Comparison of ENCODE assay signal across 8 cellular contexts in genomic region chr7:42932861-42933591, GRCh38. TPM values are rescaled to one million over a fixed set of nuclear protein-coding genes. Genes with fewer than 3 reads are reported as not detected.
DNase-seq lines count a peak whose midpoint lies in the region; ATAC-seq and TF ChIP-seq lines count a peak whose summit lies in the region.

No MANE protein-coding gene starts in this region.

- H3K36me3 Mint-ChIP-seq in natural killer cell, result peaks cover 12% of the 10 kb centered on the region

- H3K4me1 Mint-ChIP-seq in natural killer cell, result peaks cover 36 to 48% of the 10 kb centered on the region in 2 donors

- CTCF ChIA-PET in A673 (lab: Charles Lee), result interaction anchor here (0.8 to 1.5 kb wide), 2 partner anchors 328 to 992 kb away, joined by 3 to 6 read pairs; no protein-coding TSS in a partner anchor

- no peak for TF ChIP-seq CTCF in A673 (conservative IDR thresholded peaks at IDR 0.05; ENCODE audit: low read depth, low read length)
- no peak for TF ChIP-seq CTCF in RWPE2 (IDR thresholded peaks at IDR 0.05; ENCODE audit: poor library complexity, severe bottlenecking)
- TF ChIP-seq CTCF in natural killer cell (IDR thresholded peaks at IDR 0.05), result no peak

- peak overlapping the region; percentile 98 to 99 for H3K27ac Mint-ChIP-seq in natural killer cell

- no peaks in the 10 kb centered on the region for H3K27me3 Mint-ChIP-seq in natural killer cell (ENCODE audit: low read depth in 2 of 2)

- H3K36me3 ChIP-seq in A673 (ENCODE audit: insufficient read depth, low read length, poor library complexity, severe bottlenecking) (peaks cover 33% of the 10 kb centered on the region), RWPE2 (ENCODE audit: low read depth) (peaks cover 43% of the 10 kb centered on the region)

- no peaks in the 10 kb centered on the region for H3K9me3 Mint-ChIP-seq in natural killer cell

- H3K27ac ChIP-seq in A673 (ENCODE audit: low read depth, low read length, poor library complexity, severe bottlenecking) (peak overlapping the region; percentile 85), RWPE2 (ENCODE audit: poor library complexity, severe bottlenecking) (peak overlapping the region; percentile 25), epithelial cell of prostate (peak overlapping the region; percentile 51)

- POLR2A ChIA-PET in A673 (lab: Charles Lee; ENCODE audit: low non-redundant PET), result no interaction called here

- intact Hi-C loops in A673 (cut with micrococcal nuclease; ENCODE audit: unreplicated experiment), result no loop called here
- intact Hi-C loops in natural killer cell (cut with micrococcal nuclease), result loop anchor here (1.0 kb wide), 1 partner anchor 22 kb away; no protein-coding TSS in a partner anchor

- ATAC-seq in GM18868 (IDR thresholded peaks at IDR 0.05; ENCODE audit: unreplicated experiment), result peak; percentile 14
- peak; percentile 26; the same call in 2 of the 3 replicates for ATAC-seq in RWPE2 (ENCODE audit: low read depth)
- no peak for ATAC-seq in natural killer cell
- no peak for ATAC-seq in GM19463 (IDR thresholded peaks at IDR 0.05; ENCODE audit: unreplicated experiment)
- ATAC-seq in HG03045 (IDR thresholded peaks at IDR 0.05; ENCODE audit: unreplicated experiment), result no peak

- H3K27me3 ChIP-seq in A673 (replicated peaks; ENCODE audit: insufficient read depth, low read depth, low read length, poor library complexity), result no peaks in the 10 kb centered on the region
- H3K27me3 ChIP-seq in RWPE2 (ENCODE audit: insufficient read depth, poor library complexity, severe bottlenecking), result no peaks in the 10 kb centered on the region

- BruUV-seq in A673 (replicated peaks; lab: Mats Ljungman, UMichigan), result no TSS peak

- peaks cover 17% of the 10 kb centered on the region for H3K4me1 ChIP-seq in A673 (ENCODE audit: insufficient read depth, low read length, poor library complexity, severe bottlenecking)
- peaks cover 14% of the 10 kb centered on the region for H3K4me1 ChIP-seq in RWPE2 (ENCODE audit: insufficient read depth, poor library complexity, severe bottlenecking)

- DNase-seq in A673 (ENCODE audit: low spot score) (peak; percentile 43), RWPE2 (ENCODE audit: low spot score) (no peak), epithelial cell of prostate (ENCODE audit: low read depth, low spot score) (no peak), natural killer cell (no peak), activated gamma-delta T cell treated with Interleukin-2 at 50 U/mL for 16 hours (no peak)

- H3K9me3 ChIP-seq in A673 (ENCODE audit: low read depth, low read length, poor library complexity, severe bottlenecking) (no peaks in the 10 kb centered on the region), RWPE2 (ENCODE audit: severe bottlenecking) (no peaks in the 10 kb centered on the region)

- peak overlapping the region; percentile 83 for H3K4me3 ChIP-seq in A673 (ENCODE audit: low read depth, low read length, poor library complexity, severe bottlenecking)
- H3K4me3 ChIP-seq in RWPE2 (ENCODE audit: severe bottlenecking), result peak overlapping the region; percentile 52

- peak overlapping the region; percentile 100 for H3K4me3 Mint-ChIP-seq in natural killer cell

RNA-seq across cellular contexts. Expression of gene MRPL32, which starts 0.8 kb away (rescaled TPM):
- 88.3 and 102 TPM in 2 replicates for total RNA-seq in A673 (2021)
- 10 to 100 TPM; 22.5 to 36.9 (median 32.6) TPM for total RNA-seq in natural killer cell

RNA-seq across cellular contexts. Expression of gene PSMA2, which starts 1.1 kb away (rescaled TPM):
- total RNA-seq in A673 (2021), result 182 and 193 TPM in 2 replicates
- 10 to 100 TPM; 46.5 to 55.6 (median 48.3) TPM for total RNA-seq in natural killer cell

RNA-seq across cellular contexts. Expression of gene C7orf25, which starts 21.2 kb away (rescaled TPM):
- total RNA-seq in A673 (2021) (5.6 and 7.3 TPM in 2 replicates), natural killer cell (1 to 10 TPM; 3.9 to 5.2 (median 5.1) TPM)

Comparison
In these comparisons a context has a peak if more than half of its experiments do, and no peak if none do; other contexts are left out.
1. H3K27ac ChIP-seq: peak in every context shown above with its lines; median percentile 85 in A673; 51 in epithelial cell of prostate; 25 in RWPE2.
2. ATAC-seq: peak in GM18868 (single experiment) and RWPE2 (single experiment); none in natural killer cell (0 of 3), GM19463 (single experiment) and HG03045 (single experiment).